9 cellular contexts compared by ENCODE assay signal in the genomic region with DNA sequence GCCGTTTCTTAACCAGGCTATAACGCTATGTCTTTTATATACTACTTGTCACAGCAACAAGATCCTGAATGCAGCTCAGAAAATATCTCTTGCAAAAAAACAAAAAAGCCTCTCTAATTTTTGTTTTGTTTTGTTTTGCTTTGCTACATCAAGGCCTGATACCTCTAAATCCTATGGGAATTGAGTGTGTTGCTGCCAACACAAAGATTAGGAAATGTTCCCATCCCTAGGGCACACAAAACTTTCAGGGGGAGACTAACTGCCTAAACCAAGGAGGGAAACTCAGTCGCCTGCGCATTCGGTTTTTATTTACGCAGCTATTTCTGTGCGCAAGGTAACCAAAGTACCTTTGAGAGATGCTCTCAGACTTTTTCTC. TPM values are rescaled to one million over a fixed set of nuclear protein-coding genes. Genes with fewer than 3 reads are reported as not detected.
DNase-seq lines count a peak whose midpoint lies in the region; ATAC-seq, FAIRE-seq and TF ChIP-seq lines count a peak whose summit lies in the region.
"Had no signal": no experiment of that assay in that cellular context is flagged by ENCODE, and none has a peak within 500 bp of the region (broad histone marks: within the 10 kb centered on the region; RNA-seq: fewer than 3 reads in every experiment).

No MANE protein-coding gene starts in this region.

- H3K9me3 Mint-ChIP-seq in activated CD8-positive, alpha-beta T cell treated with anti-CD3 and anti-CD28 coated beads, Interleukin-2, amount 10 ng/mL, durations not matched to agents 7 days and 5 days (ENCODE audit: insufficient read depth) = no peaks in the 10 kb centered on the region
- no peaks in the 10 kb centered on the region for H3K9me3 Mint-ChIP-seq in stimulated activated naive B cell treated with anti-CD40 and anti-IgM and Interleukin-4, amounts not matched to agents 10 μg/mL and 1 μg/mL and 100 μg/mL, for 72 hours

- peak overlapping the region; percentile 86 for H3K4me3 Mint-ChIP-seq in activated CD8-positive, alpha-beta T cell treated with anti-CD3 and anti-CD28 coated beads, Interleukin-2, amount 10 ng/mL, durations not matched to agents 7 days and 5 days
- peak overlapping the region; percentile 93 for H3K4me3 Mint-ChIP-seq in stimulated activated naive B cell treated with anti-CD40 and anti-IgM and Interleukin-4, amounts not matched to agents 10 μg/mL and 1 μg/mL and 100 μg/mL, for 72 hours

- peaks cover 22% of the 10 kb centered on the region for H3K27me3 Mint-ChIP-seq in activated CD8-positive, alpha-beta T cell treated with anti-CD3 and anti-CD28 coated beads, Interleukin-2, amount 10 ng/mL, durations not matched to agents 7 days and 5 days (ENCODE audit: low read depth)
- H3K27me3 Mint-ChIP-seq in stimulated activated naive B cell treated with anti-CD40 and anti-IgM and Interleukin-4, amounts not matched to agents 10 μg/mL and 1 μg/mL and 100 μg/mL, for 72 hours = no peaks in the 10 kb centered on the region

- no peaks in the 10 kb centered on the region for H3K9me3 ChIP-seq in iPS-15b (ENCODE audit: control insufficient read depth, insufficient read depth, low read length)

- TF ChIP-seq POLR2A in GM18505 (IDR thresholded peaks at IDR 0.05; ENCODE audit: borderline replicate concordance, extremely low read depth, insufficient read depth, insufficient read length) = no peak

- POLR2A ChIA-PET in activated CD8-positive, alpha-beta T cell treated with anti-CD3 and anti-CD28 coated beads, Interleukin-2, amount 10 ng/mL, durations not matched to agents 7 days and 5 days (lab: Charles Lee) = interaction anchor here (4.0 kb wide), 1 partner anchor 102 kb away, joined by 139 read pairs; no protein-coding TSS in a partner anchor

- peak overlapping the region; percentile 63 for H3K4me3 ChIP-seq in iPS-15b (ENCODE audit: low read depth, low read length)

- H3K36me3 ChIP-seq in iPS-15b (ENCODE audit: control insufficient read depth, insufficient read depth, low read length) = no peaks in the 10 kb centered on the region

- peaks cover 3% of the 10 kb centered on the region for H3K36me3 Mint-ChIP-seq in activated CD8-positive, alpha-beta T cell treated with anti-CD3 and anti-CD28 coated beads, Interleukin-2, amount 10 ng/mL, durations not matched to agents 7 days and 5 days (ENCODE audit: low read depth)
- H3K36me3 Mint-ChIP-seq in stimulated activated naive B cell treated with anti-CD40 and anti-IgM and Interleukin-4, amounts not matched to agents 10 μg/mL and 1 μg/mL and 100 μg/mL, for 72 hours = peaks cover 3 to 5% of the 10 kb centered on the region in 2 donors

- peaks cover 15% of the 10 kb centered on the region for H3K4me1 ChIP-seq in iPS-15b (ENCODE audit: control insufficient read depth, insufficient read depth, low read length)

- peaks cover 22% of the 10 kb centered on the region for H3K4me1 Mint-ChIP-seq in activated CD8-positive, alpha-beta T cell treated with anti-CD3 and anti-CD28 coated beads, Interleukin-2, amount 10 ng/mL, durations not matched to agents 7 days and 5 days (ENCODE audit: low read depth)
- peaks cover 20 to 41% of the 10 kb centered on the region in 2 donors for H3K4me1 Mint-ChIP-seq in stimulated activated naive B cell treated with anti-CD40 and anti-IgM and Interleukin-4, amounts not matched to agents 10 μg/mL and 1 μg/mL and 100 μg/mL, for 72 hours

- DNase-seq in NCI-H748 (lab: John Stamatoyannopoulos, UW; ENCODE audit: unreplicated experiment) (peak; percentile 29), NCI-H748 treated with DMSO at 0.1 percent for 48 hours (lab: John Stamatoyannopoulos, UW) (no peak), urothelium cell line (ENCODE audit: low spot score) (no peak)
- no peak for DNase-seq in activated CD8-positive, alpha-beta T cell treated with anti-CD3 and anti-CD28 coated beads, Interleukin-2, amount 10 ng/mL, durations not matched to agents 7 days and 5 days
- DNase-seq in stimulated activated naive B cell treated with anti-CD40 and anti-IgM and Interleukin-4, amounts not matched to agents 10 μg/mL and 1 μg/mL and 100 μg/mL, for 72 hours = no peak
- DNase-seq: DMS79 had no signal

- CTCF ChIA-PET in activated CD8-positive, alpha-beta T cell treated with anti-CD3 and anti-CD28 coated beads, Interleukin-2, amount 10 ng/mL, durations not matched to agents 7 days and 5 days (lab: Charles Lee) = interaction anchor here (0.6 to 4.1 kb wide), 7 partner anchors 15 to 510 kb away, joined by 3 to 24 read pairs (median 3); no protein-coding TSS in a partner anchor

- H3K27me3 ChIP-seq in iPS-15b (ENCODE audit: control insufficient read depth, insufficient read depth, low read length) = peaks cover 5% of the 10 kb centered on the region

- no peak for FAIRE-seq in urothelium cell line (lab: Jason Lieb, UNC)

- H3K9ac ChIP-seq in iPS-15b (ENCODE audit: low read depth, low read length) = no peak overlapping the region

- H3K27ac Mint-ChIP-seq in activated CD8-positive, alpha-beta T cell treated with anti-CD3 and anti-CD28 coated beads, Interleukin-2, amount 10 ng/mL, durations not matched to agents 7 days and 5 days = no peak overlapping the region
- H3K27ac Mint-ChIP-seq in stimulated activated naive B cell treated with anti-CD40 and anti-IgM and Interleukin-4, amounts not matched to agents 10 μg/mL and 1 μg/mL and 100 μg/mL, for 72 hours = peak overlapping the region; percentile 98

- no peak for ATAC-seq in activated CD8-positive, alpha-beta T cell treated with anti-CD3 and anti-CD28 coated beads, Interleukin-2, amount 10 ng/mL, durations not matched to agents 7 days and 5 days
- ATAC-seq in stimulated activated naive B cell treated with anti-CD40 and anti-IgM and Interleukin-4, amounts not matched to agents 10 μg/mL and 1 μg/mL and 100 μg/mL, for 72 hours (replicated peaks) = no peak
- ATAC-seq in GM18505 (IDR thresholded peaks at IDR 0.05; ENCODE audit: unreplicated experiment) (no peak), GM21737 (IDR thresholded peaks at IDR 0.05; ENCODE audit: unreplicated experiment) (no peak)

RNA-seq across cellular contexts. Expression of a gene that starts 1.7 kb away (rescaled TPM):
- total RNA-seq in activated CD8-positive, alpha-beta T cell treated with anti-CD3 and anti-CD28 coated beads, Interleukin-2, amount 10 ng/mL, durations not matched to agents 7 days and 5 days = 10 to 100 TPM; 24.3 to 26.7 TPM
